1 cellular context compared by ENCODE assay signal in genomic region chr11:57424802-57425564, GRCh38.
TF ChIP-seq lines count a peak whose summit lies in the region.

No MANE protein-coding gene starts in this region.

TF ChIP-seq in GM23338, 12 proteins besides CTCF, POLR2A, EP300 and RAD21 (continued from another document):
- TF ChIP-seq REST (IDR thresholded peaks at IDR 0.05; ENCODE audit: unreplicated experiment) = no peak
- TF ChIP-seq ZNF462 (CRISPR knock-in tag; IDR thresholded peaks at IDR 0.05) = no peak
- no peak for TF ChIP-seq STAT1 (IDR thresholded peaks at IDR 0.05; ENCODE audit: unreplicated experiment)
- TF ChIP-seq POLR2AphosphoS5 (IDR thresholded peaks at IDR 0.05; ENCODE audit: low read depth) = no peak
- no peak for TF ChIP-seq EZH2 (IDR thresholded peaks at IDR 0.05; ENCODE audit: low read depth, unreplicated experiment)
